In the genomic region with DNA sequence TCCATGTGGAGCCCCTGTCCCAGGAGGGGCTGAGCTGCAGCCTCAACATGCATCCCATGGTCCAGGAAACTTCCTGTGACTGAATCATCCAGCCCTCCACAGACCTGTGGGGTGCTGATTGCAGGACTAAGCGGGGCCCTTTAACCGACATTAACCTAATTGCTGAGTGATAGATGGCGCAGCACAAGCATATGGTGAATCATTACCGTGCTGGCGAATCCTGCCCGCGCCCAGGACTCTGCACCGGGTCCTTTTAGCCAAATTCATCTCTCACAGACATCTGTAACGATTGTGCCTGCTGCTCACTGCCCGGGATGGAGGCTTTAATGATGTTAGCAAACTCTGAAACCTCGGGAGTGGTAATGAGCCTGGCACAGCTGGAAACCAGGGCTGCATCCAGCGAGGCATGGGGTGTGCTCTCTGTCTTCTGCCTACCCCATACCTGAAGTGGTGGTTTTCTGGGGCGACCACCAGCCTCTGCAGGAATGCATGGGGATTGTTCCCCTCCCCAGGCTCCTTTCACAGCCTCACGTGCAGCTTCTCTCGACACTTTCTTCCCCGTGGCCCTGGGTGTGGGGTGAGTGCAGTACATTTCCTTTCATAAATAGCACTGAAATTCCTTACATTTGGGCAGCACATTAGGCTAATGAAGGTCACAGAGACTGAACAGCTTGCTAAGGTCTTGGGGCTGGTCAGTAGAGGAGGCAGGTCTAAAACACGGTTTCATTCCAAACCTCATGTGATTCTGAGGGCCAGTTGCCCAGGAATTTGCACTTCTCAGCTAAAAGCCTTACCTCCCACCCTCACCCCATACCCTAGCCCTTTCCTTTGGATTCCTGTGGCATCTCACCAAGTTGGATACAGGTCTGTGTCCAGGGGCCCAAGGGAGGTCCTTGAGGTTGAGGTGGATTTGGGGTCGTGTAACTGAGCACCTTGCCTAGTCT, we compare ENCODE assay signal across 24 cellular contexts.
DNase-seq lines count a peak whose midpoint lies in the region; ATAC-seq lines count a peak whose summit lies in the region.
"Had no signal": no experiment of that assay in that cellular context is flagged by ENCODE, and none has a peak within 500 bp of the region (broad histone marks: within the 10 kb centered on the region; RNA-seq: fewer than 3 reads in every experiment).

No MANE protein-coding gene starts in this region.

- H2BK5ac ChIP-seq in mesendoderm (ENCODE audit: low read length), result no peak overlapping the region

- no peaks in the 10 kb centered on the region for H3K79me2 ChIP-seq in mesendoderm (ENCODE audit: control insufficient read depth, insufficient read depth, low read length)
- no peaks in the 10 kb centered on the region for H3K79me2 ChIP-seq in Karpas-422 (ENCODE audit: low read length)
- H3K79me2 ChIP-seq: hepatocyte had no signal

- H3K18ac ChIP-seq in mesendoderm (ENCODE audit: low read length), result peak overlapping the region; percentile 11

- H3K27me3 ChIP-seq in mesendoderm (ENCODE audit: insufficient read depth, low read length, poor library complexity) (no peaks in the 10 kb centered on the region), Karpas-422 (ENCODE audit: low read length) (no peaks in the 10 kb centered on the region)
- H3K27me3 ChIP-seq: cardiac muscle cell had no signal

- H4K8ac ChIP-seq in mesendoderm (ENCODE audit: low read depth, low read length), result no peak overlapping the region

- H4K5ac ChIP-seq in mesendoderm (ENCODE audit: low read length), result no peak overlapping the region

- H3K27ac ChIP-seq in mesendoderm (ENCODE audit: low read depth, low read length) (no peak overlapping the region), Karpas-422 (ENCODE audit: low read length) (no peak overlapping the region)
- H3K27ac ChIP-seq: cardiac muscle cell, hepatocyte had no signal

- DNase-seq in A172 (ENCODE audit: low spot score) (peak; percentile 87), NCI-H1694 (lab: John Stamatoyannopoulos, UW) (peak; percentile 82), cerebellar cortex (ENCODE audit: low spot score) (peak; percentile 43), mesendoderm (no peak), Karpas-422 (no peak)
- no peak for DNase-seq in effector CD4-positive, alpha-beta T cell
- no peak for DNase-seq in activated effector memory CD4-positive, alpha-beta T cell treated with Interleukin-2 at 50 U/mL for 16 hours
- DNase-seq: activated CD4-positive, alpha-beta T cell treated with anti-CD3 and anti-CD28 coated beads, Interleukin-2, amount 50 U/mL, for 48 hours; CD8-positive, alpha-beta memory T cell; DMS79; H9; KG1; naive B cell; NCI-H1417; NCI-H524 treated with DMSO at 0.1 percent for 48 hours; retina; SHP77 treated with DMSO at 0.1 percent for 48 hours; stimulated activated CD4-positive, alpha-beta T cell treated with anti-CD3 and anti-CD28 coated beads, Interleukin-1b, Interleukin-23, amount 100 ng/mL, for 48 hours; trophoblast cell had no signal

- no peak overlapping the region for H2AK5ac ChIP-seq in mesendoderm (ENCODE audit: low read length)

- H3K4me1 ChIP-seq in mesendoderm (ENCODE audit: control insufficient read depth, low read depth, low read length) (peaks cover 21% of the 10 kb centered on the region), Karpas-422 (ENCODE audit: low read length) (no peaks in the 10 kb centered on the region)

- no peak overlapping the region for H3K4me2 ChIP-seq in mesendoderm (ENCODE audit: low read length)
- H3K4me2 ChIP-seq in Karpas-422 (ENCODE audit: low read depth, low read length, poor library complexity, severe bottlenecking), result no peak overlapping the region
- H3K4me2 ChIP-seq: hepatocyte had no signal

- no peak overlapping the region for H2BK15ac ChIP-seq in mesendoderm (replicated peaks; ENCODE audit: low read depth)

- no peak overlapping the region for H3K23ac ChIP-seq in mesendoderm (ENCODE audit: low read length)

- H3K9ac ChIP-seq in mesendoderm (ENCODE audit: low read length) (no peak overlapping the region), Karpas-422 (ENCODE audit: low read length) (no peak overlapping the region)

- no peaks in the 10 kb centered on the region for H3K9me3 ChIP-seq in Karpas-422 (ENCODE audit: low read length)

- no peak overlapping the region for H2AFZ ChIP-seq in Karpas-422 (ENCODE audit: low read length)
- H2AFZ ChIP-seq: hepatocyte had no signal

- ATAC-seq in GM18520 (IDR thresholded peaks at IDR 0.05; ENCODE audit: unreplicated experiment), result no peak
- ATAC-seq: activated T-helper 17 cell treated with anti-CD3 and anti-CD28 coated beads, Interleukin-2, amount 50 U/mL, for 72 hours; Panc1 had no signal

- H2BK120ac ChIP-seq in mesendoderm (ENCODE audit: low read depth, low read length), result no peak overlapping the region

- WGBS in mesendoderm (ENCODE audit: extremely low coverage, insufficient coverage, low lambda C conversion rate), result no CpG with 5 or more reads among the region's 18 CpGs

- H3K4me3 ChIP-seq in mesendoderm (ENCODE audit: low read length) (no peak overlapping the region), Karpas-422 (ENCODE audit: low read length) (no peak overlapping the region)
- H3K4me3 ChIP-seq: cardiac muscle cell, hepatocyte had no signal

- H3K36me3 ChIP-seq in mesendoderm (ENCODE audit: control insufficient read depth, insufficient read depth, low read length) (peaks cover 2% of the 10 kb centered on the region), Karpas-422 (ENCODE audit: insufficient read depth, low read length) (no peaks in the 10 kb centered on the region)

- no peak overlapping the region for H3K4ac ChIP-seq in mesendoderm (ENCODE audit: low read depth, low read length)

- H3K79me1 ChIP-seq in mesendoderm (ENCODE audit: low read length), result no peaks in the 10 kb centered on the region

- H3K56ac ChIP-seq in mesendoderm (ENCODE audit: low read length), result no peak overlapping the region

- H3K9me2 ChIP-seq in Karpas-422 (replicated peaks; ENCODE audit: insufficient read depth, low read length), result no peaks in the 10 kb centered on the region

- H4K20me1 ChIP-seq in Karpas-422 (ENCODE audit: insufficient read depth, low read depth, low read length), result no peaks in the 10 kb centered on the region

Comparison
In these comparisons a context has a peak if more than half of its experiments do, and no peak if none do; other contexts are left out.
1. DNase-seq: peak in A172 (single experiment), NCI-H1694 (single experiment) and cerebellar cortex (single experiment); none in mesendoderm (single experiment), effector CD4-positive, alpha-beta T cell (single experiment), activated effector memory CD4-positive, alpha-beta T cell treated with Interleukin-2 at 50 U/mL for 16 hours (single experiment) and Karpas-422 (single experiment).